12 cellular contexts compared by ENCODE assay signal in genomic region chr10:22333667-22334282, GRCh38. TPM values are rescaled to one million over a fixed set of nuclear protein-coding genes. Genes with fewer than 3 reads are reported as not detected.
DNase-seq lines count a peak whose midpoint lies in the region; ATAC-seq and TF ChIP-seq lines count a peak whose summit lies in the region.
"Had no signal": no experiment of that assay in that cellular context is flagged by ENCODE, and none has a peak within 500 bp of the region (broad histone marks: within the 10 kb centered on the region; RNA-seq: fewer than 3 reads in every experiment).

No MANE protein-coding gene starts in this region.

- peak overlapping the region; percentile 53 for H3K27ac Mint-ChIP-seq in endothelial cell (ENCODE audit: unreplicated experiment)

- peaks cover 4% of the 10 kb centered on the region; the same call in 1 of the 2 replicates for H3K36me3 ChIP-seq in DOHH2 (ENCODE audit: control insufficient read depth, low read length)
- peaks cover 11% of the 10 kb centered on the region for H3K36me3 ChIP-seq in Loucy (ENCODE audit: insufficient read depth, low read length)
- no peaks in the 10 kb centered on the region for H3K36me3 ChIP-seq in neutrophil
- peaks cover 23% of the 10 kb centered on the region for H3K36me3 ChIP-seq in A673 (ENCODE audit: insufficient read depth, low read length, poor library complexity, severe bottlenecking)

- H3K4me1 ChIP-seq in DOHH2 (ENCODE audit: control insufficient read depth, low read length) (peaks cover 36% of the 10 kb centered on the region), Loucy (ENCODE audit: insufficient read depth, low read length, poor library complexity, severe bottlenecking) (peaks cover 33% of the 10 kb centered on the region), neutrophil (ENCODE audit: control insufficient read depth in 1 of 2, insufficient read depth in 1 of 2, low read depth in 1 of 2, low read length in 1 of 2) (peaks cover 45 to 48% of the 10 kb centered on the region in 2 experiments), A673 (ENCODE audit: insufficient read depth, low read length, poor library complexity, severe bottlenecking) (peaks cover 12% of the 10 kb centered on the region)

- peak overlapping the region; percentile 85 for H3K4me3 Mint-ChIP-seq in endothelial cell (ENCODE audit: unreplicated experiment)

- intact Hi-C loops in A673 (cut with micrococcal nuclease; ENCODE audit: unreplicated experiment): no loop called here

- H3K79me2 ChIP-seq in DOHH2 (ENCODE audit: control insufficient read depth, low read length): no peaks in the 10 kb centered on the region
- peaks cover 70% of the 10 kb centered on the region for H3K79me2 ChIP-seq in Loucy (ENCODE audit: insufficient read depth, low read length)

- POLR2A ChIA-PET in A673 (lab: Charles Lee; ENCODE audit: low non-redundant PET): no interaction called here

- CTCF ChIA-PET in A673 (lab: Charles Lee): no interaction called here

- H3K4me2 ChIP-seq in DOHH2 (ENCODE audit: low read length) (peak overlapping the region; percentile 50), Loucy (ENCODE audit: low read depth, low read length, poor library complexity, severe bottlenecking) (peak overlapping the region; percentile 62)

- H3K27me3 ChIP-seq in DOHH2 (ENCODE audit: control insufficient read depth, low read length) (peaks cover 65% of the 10 kb centered on the region), Loucy (ENCODE audit: insufficient read depth, low read length, poor library complexity, severe bottlenecking) (no peaks in the 10 kb centered on the region), neutrophil (peaks cover 68% of the 10 kb centered on the region), A673 (replicated peaks; ENCODE audit: insufficient read depth, low read depth, low read length, poor library complexity) (peaks cover 23% of the 10 kb centered on the region)

- no peak for ATAC-seq in HG03439 (IDR thresholded peaks at IDR 0.05; ENCODE audit: unreplicated experiment)

- H3K9me2 ChIP-seq in DOHH2 (replicated peaks; ENCODE audit: control insufficient read depth, low read length) (no peaks in the 10 kb centered on the region), Loucy (replicated peaks; ENCODE audit: low read depth, low read length) (no peaks in the 10 kb centered on the region)

- peak overlapping the region; percentile 32 for H3K4me3 ChIP-seq in DOHH2 (ENCODE audit: low read length)
- peak overlapping the region; percentile 47 for H3K4me3 ChIP-seq in Loucy (ENCODE audit: low read length, poor library complexity, severe bottlenecking)
- H3K4me3 ChIP-seq in neutrophil (ENCODE audit: low read depth in 1 of 2, low read length in 1 of 2): peak overlapping the region; percentile 73 to 82
- no peak overlapping the region for H3K4me3 ChIP-seq in A673 (ENCODE audit: low read depth, low read length, poor library complexity, severe bottlenecking)

- TF ChIP-seq CTCF in DOHH2 (IDR thresholded peaks at IDR 0.05; ENCODE audit: low read depth, low read length, poor library complexity, severe bottlenecking): no peak
- no peak for TF ChIP-seq CTCF in Loucy (conservative IDR thresholded peaks at IDR 0.05; ENCODE audit: low read length)
- TF ChIP-seq CTCF in endothelial cell (IDR thresholded peaks at IDR 0.05; ENCODE audit: unreplicated experiment): no peak
- TF ChIP-seq CTCF in neutrophil (IDR thresholded peaks at IDR 0.05): no peak
- no peak for TF ChIP-seq CTCF in A673 (conservative IDR thresholded peaks at IDR 0.05; ENCODE audit: low read depth, low read length)

- no peaks in the 10 kb centered on the region for H3K9me3 ChIP-seq in DOHH2 (ENCODE audit: control insufficient read depth, insufficient read depth, low read length)
- no peaks in the 10 kb centered on the region for H3K9me3 ChIP-seq in Loucy (ENCODE audit: insufficient read depth, low read depth, low read length)
- H3K9me3 ChIP-seq in neutrophil: no peaks in the 10 kb centered on the region
- no peaks in the 10 kb centered on the region for H3K9me3 ChIP-seq in A673 (ENCODE audit: low read depth, low read length, poor library complexity, severe bottlenecking)
- H3K9me3 ChIP-seq: tibial artery had no signal

- no TSS peak for BruUV-seq in A673 (replicated peaks; lab: Mats Ljungman, UMichigan)

- H3K9ac ChIP-seq in Loucy (ENCODE audit: low read depth, low read length, poor library complexity, severe bottlenecking): peak overlapping the region; percentile 30

- H3K27me3 Mint-ChIP-seq in endothelial cell (ENCODE audit: unreplicated experiment): peaks cover 17% of the 10 kb centered on the region

- no peaks in the 10 kb centered on the region for H4K20me1 ChIP-seq in DOHH2 (ENCODE audit: control insufficient read depth, insufficient read depth, low read depth, low read length)
- no peaks in the 10 kb centered on the region for H4K20me1 ChIP-seq in Loucy (ENCODE audit: insufficient read depth, low read length, poor library complexity, severe bottlenecking)

- no peak overlapping the region for H3K27ac ChIP-seq in DOHH2 (ENCODE audit: low read depth, low read length)
- no peak overlapping the region for H3K27ac ChIP-seq in neutrophil
- H3K27ac ChIP-seq in A673 (ENCODE audit: low read depth, low read length, poor library complexity, severe bottlenecking): no peak overlapping the region
- H3K27ac ChIP-seq: tibial artery, WERI-Rb-1 had no signal

- DNase-seq in endothelial cell (ENCODE audit: low spot score) (no peak), A673 (ENCODE audit: low spot score) (no peak), SKM-1 treated with dmso at 0.1 percent for 144 hours (lab: John Stamatoyannopoulos, UW; ENCODE audit: unreplicated experiment) (no peak)
- DNase-seq: occipital lobe; stimulated activated CD4-positive, alpha-beta T cell treated with anti-CD3 and anti-CD28 coated beads, Interleukin-4, amount 100 ng/mL, for 1 hour; tibial artery; WERI-Rb-1 had no signal

- H2AFZ ChIP-seq in Loucy (ENCODE audit: low read length): no peak overlapping the region

- H3K4me1 Mint-ChIP-seq in endothelial cell (ENCODE audit: unreplicated experiment): peaks cover 13% of the 10 kb centered on the region

- no peaks in the 10 kb centered on the region for H3K9me3 Mint-ChIP-seq in endothelial cell (ENCODE audit: unreplicated experiment)

- H3F3A ChIP-seq in DOHH2 (ENCODE audit: control insufficient read depth, insufficient read depth) (peaks cover 26% of the 10 kb centered on the region), Loucy (ENCODE audit: low read depth) (peaks cover 8% of the 10 kb centered on the region; the same call in 1 of the 2 replicates)

- H3K36me3 Mint-ChIP-seq in endothelial cell (ENCODE audit: low read depth, unreplicated experiment): peaks cover 13% of the 10 kb centered on the region

RNA-seq across cellular contexts. Expression of gene SPAG6, which starts 11.5 kb away (rescaled TPM):
- 0.46 TPM for total RNA-seq in endothelial cell (ENCODE audit: unreplicated experiment)
- total RNA-seq in A673 (2021): 0.39 and 0.74 TPM in 2 replicates
- total RNA-seq: RPMI7951 had no signal

RNA-seq across cellular contexts. Expression of gene BMI1, which starts 12.9 kb away (rescaled TPM):
- 23.6 TPM for total RNA-seq in endothelial cell (ENCODE audit: unreplicated experiment)
- 65.3 and 85.2 TPM in 2 replicates for total RNA-seq in A673 (2021)

RNA-seq across cellular contexts. Expression of gene COMMD3, which starts 17.6 kb away (rescaled TPM):
- total RNA-seq in endothelial cell (ENCODE audit: unreplicated experiment) (42.3 TPM), A673 (2021) (66.0 and 72.6 TPM in 2 replicates)
